In the genomic region with DNA sequence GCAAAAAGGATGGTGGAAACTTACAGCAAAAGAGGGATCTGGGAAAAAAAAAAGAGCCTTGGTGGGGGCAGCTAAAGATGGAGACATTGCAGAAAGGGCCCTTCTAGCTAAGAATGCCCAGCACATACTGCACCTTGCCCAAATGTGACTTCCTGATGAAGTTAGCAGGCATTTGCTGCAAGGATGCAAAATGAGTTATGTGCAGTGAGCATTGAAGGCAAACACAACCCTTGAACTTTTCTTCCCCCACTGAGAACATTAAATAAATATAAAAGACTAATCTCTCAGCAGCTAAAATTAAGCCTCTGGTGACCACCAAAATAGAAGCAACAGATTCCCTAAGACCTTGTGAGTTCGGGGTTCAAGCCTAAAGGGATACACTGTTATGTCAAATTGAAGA, we compare ENCODE assay signal across 34 cellular contexts.
"Had no signal": no experiment of that assay in that cellular context is flagged by ENCODE, and none has a peak within 500 bp of the region (broad histone marks: within the 10 kb centered on the region; RNA-seq: fewer than 3 reads in every experiment).

No MANE protein-coding gene starts in this region.

- H3K9me3 ChIP-seq: ascending aorta, breast epithelium, esophagus muscularis mucosa, gastrocnemius medialis, heart left ventricle had no signal

- H3K9me3 Mint-ChIP-seq: activated CD4-positive, alpha-beta memory T cell treated with anti-CD3 and anti-CD28 coated beads, Interleukin-2, amount 10 ng/mL, durations not matched to agents 7 days and 5 days; activated CD4-positive, alpha-beta T cell treated with anti-CD3 and anti-CD28 coated beads, Interleukin-2, amount 10 ng/mL, durations not matched to agents 7 days and 5 days; activated naive CD4-positive, alpha-beta T cell treated with anti-CD3 and anti-CD28 coated beads, Interleukin-2, amount 10 ng/mL, durations not matched to agents 7 days and 5 days; activated naive CD4-positive, alpha-beta T cell treated with anti-CD3 and anti-CD28 coated beads, Interleukin-2, amount 50 U/mL, for 72 hours; activated naive CD8-positive, alpha-beta T cell treated with anti-CD3 and anti-CD28 coated beads, Interleukin-2, amount 10 ng/mL, durations not matched to agents 7 days and 5 days; activated T-cell treated with anti-CD3 and anti-CD28 coated beads, Interleukin-2, amount 50 U/mL, for 24 hours; activated T-cell treated with anti-CD3 and anti-CD28 coated beads, Interleukin-2, amount 50 U/mL, for 72 hours; brain; central memory CD8-positive, alpha-beta T cell; dendritic cell treated with granulocyte-macrophage colony-stimulating factor and Interleukin-4, amounts not matched to agents 40 ng/mL and 50 ng/mL, for 4 days; T-cell; T-helper 1 cell treated with Interleukin-12 subunit alpha and Interleukin-12 subunit beta and Interleukin-4 antibody, amounts not matched to agents 30 μg/mL and 1 μg/mL, for 36 hours; WTC11 had no signal

- H3K27ac ChIP-seq: ascending aorta, breast epithelium, cardiac muscle cell, esophagus muscularis mucosa, foreskin keratinocyte, gastrocnemius medialis had no signal

- DNase-seq: activated CD4-positive, alpha-beta memory T cell treated with anti-CD3 and anti-CD28 coated beads, Interleukin-2, amount 10 ng/mL, durations not matched to agents 7 days and 5 days; activated CD4-positive, alpha-beta T cell treated with anti-CD3 and anti-CD28 coated beads for 1 hour; activated CD4-positive, alpha-beta T cell treated with anti-CD3 and anti-CD28 coated beads for 4 hours; activated CD4-positive, alpha-beta T cell treated with anti-CD3 and anti-CD28 coated beads, Interleukin-2, amount 10 ng/mL, durations not matched to agents 7 days and 5 days; activated CD4-positive, alpha-beta T cell treated with anti-CD3 and anti-CD28 coated beads, Interleukin-2, amount 50 U/mL, for 4 hours; activated CD8-positive, alpha-beta memory T cell treated with anti-CD3 and anti-CD28 coated beads, Interleukin-2, amount 50 U/mL, for 48 hours; activated gamma-delta T cell; activated naive CD4-positive, alpha-beta T cell; activated naive CD4-positive, alpha-beta T cell treated with anti-CD3 and anti-CD28 coated beads, Interleukin-2, amount 10 ng/mL, durations not matched to agents 7 days and 5 days; activated naive CD8-positive, alpha-beta T cell treated with anti-CD3 and anti-CD28 coated beads, Interleukin-2, amount 10 ng/mL, durations not matched to agents 7 days and 5 days; activated T-cell treated with anti-CD3 and anti-CD28 coated beads for 4 hours; activated T-cell treated with anti-CD3 and anti-CD28 coated beads, Interleukin-2, amount 50 U/mL, for 24 hours; activated T-cell treated with anti-CD3 and anti-CD28 coated beads, Interleukin-2, amount 50 U/mL, for 72 hours; dorsolateral prefrontal cortex; effector memory CD4-positive, alpha-beta T cell; endodermal cell; erythroblast; gastrocnemius medialis; glutamatergic neuron; heart left ventricle; T-cell; T-helper 9 cell had no signal

- H3K27me3 Mint-ChIP-seq: activated CD4-positive, alpha-beta memory T cell treated with anti-CD3 and anti-CD28 coated beads, Interleukin-2, amount 10 ng/mL, durations not matched to agents 7 days and 5 days; activated CD4-positive, alpha-beta T cell treated with anti-CD3 and anti-CD28 coated beads, Interleukin-2, amount 10 ng/mL, durations not matched to agents 7 days and 5 days; activated naive CD4-positive, alpha-beta T cell treated with anti-CD3 and anti-CD28 coated beads, Interleukin-2, amount 10 ng/mL, durations not matched to agents 7 days and 5 days; activated T-cell treated with anti-CD3 and anti-CD28 coated beads, Interleukin-2, amount 50 U/mL, for 24 hours had no signal

- H3K4me3 ChIP-seq: ascending aorta, breast epithelium, cardiac muscle cell, coronary artery, dorsolateral prefrontal cortex, esophagus muscularis mucosa, gastrocnemius medialis, heart left ventricle had no signal

- H3K36me3 Mint-ChIP-seq: activated naive CD4-positive, alpha-beta T cell treated with anti-CD3 and anti-CD28 coated beads, Interleukin-2, amount 10 ng/mL, durations not matched to agents 7 days and 5 days; activated naive CD4-positive, alpha-beta T cell treated with anti-CD3 and anti-CD28 coated beads, Interleukin-2, amount 50 U/mL, for 72 hours; activated naive CD8-positive, alpha-beta T cell treated with anti-CD3 and anti-CD28 coated beads, Interleukin-2, amount 10 ng/mL, durations not matched to agents 7 days and 5 days; brain; T-cell; WTC11 had no signal

- H3K36me3 ChIP-seq: ascending aorta, breast epithelium, cardiac muscle cell, esophagus muscularis mucosa, gastrocnemius medialis, heart left ventricle had no signal

- H3K27ac Mint-ChIP-seq: activated CD4-positive, alpha-beta memory T cell treated with anti-CD3 and anti-CD28 coated beads, Interleukin-2, amount 10 ng/mL, durations not matched to agents 7 days and 5 days; activated CD4-positive, alpha-beta T cell treated with anti-CD3 and anti-CD28 coated beads, Interleukin-2, amount 10 ng/mL, durations not matched to agents 7 days and 5 days; activated naive CD4-positive, alpha-beta T cell treated with anti-CD3 and anti-CD28 coated beads, Interleukin-2, amount 10 ng/mL, durations not matched to agents 7 days and 5 days; activated naive CD4-positive, alpha-beta T cell treated with anti-CD3 and anti-CD28 coated beads, Interleukin-2, amount 50 U/mL, for 72 hours; activated naive CD8-positive, alpha-beta T cell treated with anti-CD3 and anti-CD28 coated beads, Interleukin-2, amount 10 ng/mL, durations not matched to agents 7 days and 5 days; activated T-cell treated with anti-CD3 and anti-CD28 coated beads, Interleukin-2, amount 50 U/mL, for 24 hours; activated T-cell treated with anti-CD3 and anti-CD28 coated beads, Interleukin-2, amount 50 U/mL, for 72 hours; endodermal cell; T-cell; T-helper 1 cell treated with Interleukin-12 subunit alpha and Interleukin-12 subunit beta and Interleukin-4 antibody, amounts not matched to agents 30 μg/mL and 1 μg/mL, for 36 hours had no signal

- ATAC-seq: activated naive CD4-positive, alpha-beta T cell treated with anti-CD3 and anti-CD28 coated beads, Interleukin-2, amount 50 U/mL, for 72 hours; activated T-cell treated with anti-CD3 and anti-CD28 coated beads, Interleukin-2, amount 50 U/mL, for 72 hours; foreskin keratinocyte; gastrocnemius medialis; T-cell had no signal

- H3K4me1 ChIP-seq: breast epithelium, foreskin keratinocyte had no signal

- H3K4me3 Mint-ChIP-seq: activated CD4-positive, alpha-beta memory T cell treated with anti-CD3 and anti-CD28 coated beads, Interleukin-2, amount 10 ng/mL, durations not matched to agents 7 days and 5 days; activated CD4-positive, alpha-beta T cell treated with anti-CD3 and anti-CD28 coated beads, Interleukin-2, amount 10 ng/mL, durations not matched to agents 7 days and 5 days; activated naive CD4-positive, alpha-beta T cell treated with anti-CD3 and anti-CD28 coated beads, Interleukin-2, amount 10 ng/mL, durations not matched to agents 7 days and 5 days; activated naive CD8-positive, alpha-beta T cell treated with anti-CD3 and anti-CD28 coated beads, Interleukin-2, amount 10 ng/mL, durations not matched to agents 7 days and 5 days; activated T-cell treated with anti-CD3 and anti-CD28 coated beads, Interleukin-2, amount 50 U/mL, for 24 hours; activated T-cell treated with anti-CD3 and anti-CD28 coated beads, Interleukin-2, amount 50 U/mL, for 72 hours; central memory CD8-positive, alpha-beta T cell; dendritic cell treated with granulocyte-macrophage colony-stimulating factor and Interleukin-4, amounts not matched to agents 40 ng/mL and 50 ng/mL, for 4 days; endodermal cell; T-cell; T-helper 1 cell treated with Interleukin-12 subunit alpha and Interleukin-12 subunit beta and Interleukin-4 antibody, amounts not matched to agents 30 μg/mL and 1 μg/mL, for 36 hours had no signal

- H3K27me3 ChIP-seq: ascending aorta, breast epithelium, cardiac muscle cell, esophagus muscularis mucosa, foreskin keratinocyte, gastrocnemius medialis, heart left ventricle had no signal

- H3K4me1 Mint-ChIP-seq: activated CD4-positive, alpha-beta memory T cell treated with anti-CD3 and anti-CD28 coated beads, Interleukin-2, amount 10 ng/mL, durations not matched to agents 7 days and 5 days; activated CD4-positive, alpha-beta T cell treated with anti-CD3 and anti-CD28 coated beads, Interleukin-2, amount 10 ng/mL, durations not matched to agents 7 days and 5 days; activated naive CD4-positive, alpha-beta T cell treated with anti-CD3 and anti-CD28 coated beads, Interleukin-2, amount 10 ng/mL, durations not matched to agents 7 days and 5 days; activated naive CD8-positive, alpha-beta T cell treated with anti-CD3 and anti-CD28 coated beads, Interleukin-2, amount 10 ng/mL, durations not matched to agents 7 days and 5 days; central memory CD8-positive, alpha-beta T cell had no signal
